Comparison of ENCODE assay signal across 1 cellular context in genomic region chr17:66985838-66986237, GRCh38.
TF ChIP-seq lines count a peak whose summit lies in the region.

No MANE protein-coding gene starts in this region.

TF ChIP-seq in IMR-90, 13 proteins besides CTCF, POLR2A, EP300 and RAD21 (continued from another document):
- TF ChIP-seq USF2 (IDR thresholded peaks at IDR 0.05; ENCODE audit: low read depth, low read length) (no peak), MXI1 (IDR thresholded peaks at IDR 0.05; ENCODE audit: borderline replicate concordance, low read depth, low read length) (no peak), RCOR1 (IDR thresholded peaks at IDR 0.05; ENCODE audit: insufficient replicate concordance, low read length) (no peak), CHD1 (IDR thresholded peaks at IDR 0.05; ENCODE audit: low read depth, low read length) (no peak), CEBPB (IDR thresholded peaks at IDR 0.05; ENCODE audit: low read depth, low read length) (no peak), RFX5 (IDR thresholded peaks at IDR 0.05; ENCODE audit: low read depth, low read length) (no peak), SMC3 (IDR thresholded peaks at IDR 0.05; ENCODE audit: low read depth, low read length) (no peak)
